In genomic region chr20:57735831-57736737, GRCh38 we compare ENCODE assay signal across 27 cellular contexts. TPM values are rescaled to one million over a fixed set of nuclear protein-coding genes. Genes with fewer than 3 reads are reported as not detected.
DNase-seq lines count a peak whose midpoint lies in the region; ATAC-seq and TF ChIP-seq lines count a peak whose summit lies in the region.
"Had no signal": no experiment of that assay in that cellular context is flagged by ENCODE, and none has a peak within 500 bp of the region (broad histone marks: within the 10 kb centered on the region; RNA-seq: fewer than 3 reads in every experiment).

No MANE protein-coding gene starts in this region.

- DNase-seq in gastrocnemius medialis (no peak), SHP77 (lab: John Stamatoyannopoulos, UW) (no peak), NCI-H2227 treated with DMSO at 0.1 percent for 48 hours (lab: John Stamatoyannopoulos, UW) (no peak)
- DNase-seq: activated CD4-positive, alpha-beta T cell treated with anti-CD3 and anti-CD28 coated beads for 36 hours; activated CD8-positive, alpha-beta T cell treated with anti-CD3 and anti-CD28 coated beads, Interleukin-2, amount 10 ng/mL, durations not matched to agents 7 days and 5 days; activated naive CD4-positive, alpha-beta T cell treated with anti-CD3 and anti-CD28 coated beads, Interleukin-2, amount 50 U/mL, for 16 hours; C1 segment of cervical spinal cord; COR-L47; DMS53; GM23248; heart left ventricle; HFFc6; midbrain; natural killer cell; NCI-H1694; NCI-H524; PC-9; Right ventricle myocardium superior; stimulated activated naive CD4-positive, alpha-beta T cell treated with Interleukin-2 at 50 U/mL for 16 hours; SW 1271; upper lobe of right lung had no signal

- peak overlapping the region; percentile 23; the same call in 1 of the 2 replicates for H2AFZ ChIP-seq in KMS-11 (ENCODE audit: low read depth)
- H2AFZ ChIP-seq: GM23248, PC-9 had no signal

- ATAC-seq in GM19023 (IDR thresholded peaks at IDR 0.05; ENCODE audit: unreplicated experiment) = peak; percentile 55
- ATAC-seq in esophagus mucosa = peak; percentile 13
- ATAC-seq in gastrocnemius medialis = peak; percentile 37 to 49
- no peak for ATAC-seq in HG03571 (IDR thresholded peaks at IDR 0.05; ENCODE audit: unreplicated experiment)
- ATAC-seq in HG03457 (IDR thresholded peaks at IDR 0.05; ENCODE audit: unreplicated experiment) = no peak
- ATAC-seq: activated CD4-positive, alpha-beta T cell treated with anti-CD3 and anti-CD28 coated beads for 36 hours; activated CD8-positive, alpha-beta T cell treated with anti-CD3 and anti-CD28 coated beads, Interleukin-2, amount 10 ng/mL, durations not matched to agents 7 days and 5 days; heart left ventricle; natural killer cell; upper lobe of right lung had no signal

- H3K27me3 ChIP-seq in KMS-11 (ENCODE audit: insufficient read depth, low read depth) = no peaks in the 10 kb centered on the region
- H3K27me3 ChIP-seq in gastrocnemius medialis = no peaks in the 10 kb centered on the region
- H3K27me3 ChIP-seq: heart left ventricle, suprapubic skin, upper lobe of right lung had no signal

- H3K4me3 ChIP-seq in KMS-11 (IDR thresholded peaks at IDR 0.05; ENCODE audit: insufficient read depth, low read depth, low read length) = no peak overlapping the region
- H3K4me3 ChIP-seq in gastrocnemius medialis = no peak overlapping the region
- H3K4me3 ChIP-seq: GM23248, heart left ventricle, PC-9, suprapubic skin, upper lobe of right lung had no signal

- no peak for TF ChIP-seq CTCF in KMS-11 (conservative IDR thresholded peaks at IDR 0.05; ENCODE audit: low read depth, low read length)
- TF ChIP-seq CTCF in gastrocnemius medialis (IDR thresholded peaks at IDR 0.05 in 4 of 5, conservative IDR thresholded peaks at IDR 0.05 in 1 of 5) = no peak

- TF ChIP-seq POLR2A in gastrocnemius medialis (IDR thresholded peaks at IDR 0.05) = no peak

- intact Hi-C loops in gastrocnemius medialis (cut with DNase I; ENCODE audit: low total_unique reads) = no loop called here

- H3K4me2 ChIP-seq in KMS-11 = peak overlapping the region; percentile 69
- H3K4me2 ChIP-seq: PC-9 had no signal

- H3K4me1 ChIP-seq in KMS-11 (ENCODE audit: low read depth, poor library complexity, severe bottlenecking) (peaks cover 41% of the 10 kb centered on the region), gastrocnemius medialis (peaks cover 14 to 19% of the 10 kb centered on the region in 2 donors)
- H3K4me1 ChIP-seq: heart left ventricle, suprapubic skin, upper lobe of right lung had no signal

- H3K79me2 ChIP-seq in KMS-11 (ENCODE audit: insufficient read depth, low read depth) = no peaks in the 10 kb centered on the region

- no peaks in the 10 kb centered on the region for H4K20me1 ChIP-seq in KMS-11 (ENCODE audit: insufficient read depth)

- H3K36me3 ChIP-seq in KMS-11 (ENCODE audit: insufficient read depth) (no peaks in the 10 kb centered on the region), gastrocnemius medialis (no peaks in the 10 kb centered on the region)
- H3K36me3 ChIP-seq: heart left ventricle, suprapubic skin, upper lobe of right lung had no signal

- no peak overlapping the region; the same call in 1 of the 2 replicates for H3K9ac ChIP-seq in KMS-11
- H3K9ac ChIP-seq: GM23248 had no signal

- in situ Hi-C loops in gastrocnemius medialis (cut with MboI; ENCODE audit: low sequenced_read_pairs in 4 of 4) = no loop called here

- H3K9me3 ChIP-seq in gastrocnemius medialis = no peaks in the 10 kb centered on the region
- H3K9me3 ChIP-seq: heart left ventricle, suprapubic skin, upper lobe of right lung had no signal

- H3K27ac ChIP-seq in KMS-11 = peak overlapping the region; percentile 45
- H3K27ac ChIP-seq in gastrocnemius medialis = peak overlapping the region in 2 of 4 donors; percentile 29 to 53
- H3K27ac ChIP-seq: GM23248, heart left ventricle, PC-9, suprapubic skin, upper lobe of right lung had no signal

RNA-seq across cellular contexts. Expression of gene PMEPA1, which starts 26.3 kb away (rescaled TPM):
- total RNA-seq in esophagus mucosa (2.7 TPM), gastrocnemius medialis (1 to 10 TPM; 1.5 to 8.1 (median 5.8) TPM)

Comparison
In these comparisons a context has a peak if more than half of its experiments do, and no peak if none do; other contexts are left out.
1. ATAC-seq: peak in GM19023 (single experiment), esophagus mucosa (single experiment) and gastrocnemius medialis (2 of 2); none in HG03571 (single experiment) and HG03457 (single experiment).